In the genomic region with DNA sequence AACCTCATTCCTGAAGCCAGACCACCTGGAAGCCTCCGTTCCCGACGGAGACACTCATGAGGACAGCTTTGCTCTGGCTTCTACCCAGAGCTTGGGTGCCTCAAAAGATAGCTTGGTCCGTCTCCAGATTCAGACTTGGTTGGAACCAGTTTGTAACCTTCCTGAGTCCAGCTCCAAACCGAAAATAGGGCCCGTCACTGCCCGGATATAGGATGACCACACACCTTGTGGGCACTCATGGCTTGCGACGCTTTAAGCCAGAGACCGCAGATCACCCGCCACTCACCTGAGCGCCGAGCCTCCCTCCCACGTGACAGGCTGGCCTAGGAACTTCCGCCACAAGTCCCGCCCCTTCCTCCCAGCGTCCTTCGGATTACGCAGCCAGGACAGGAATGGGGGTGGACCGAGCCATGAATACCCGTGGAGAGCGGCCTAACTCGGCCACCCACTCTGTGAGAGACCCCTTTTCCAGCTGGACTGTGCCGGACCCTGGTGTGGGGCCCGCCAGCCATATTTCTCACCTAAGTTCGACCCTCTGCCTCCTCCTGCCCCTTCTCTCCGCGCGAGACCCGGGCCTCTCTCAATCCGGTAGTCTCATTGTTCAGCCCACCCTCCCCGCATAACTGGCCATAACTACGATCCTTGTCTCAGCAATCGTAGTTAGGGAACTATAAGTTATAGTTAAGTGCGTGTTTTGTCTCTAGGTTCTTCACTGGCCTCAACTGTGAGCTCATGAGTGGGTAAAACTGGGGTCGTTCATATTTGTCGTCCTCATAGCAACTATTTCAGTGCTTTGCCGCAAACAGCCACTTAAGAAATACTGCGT, we compare ENCODE assay signal across 8 cellular contexts. TPM values are rescaled to one million over a fixed set of nuclear protein-coding genes. Genes with fewer than 3 reads are reported as not detected.
DNase-seq lines count a peak whose midpoint lies in the region; ATAC-seq, FAIRE-seq and TF ChIP-seq lines count a peak whose summit lies in the region.

A gene with protein sequence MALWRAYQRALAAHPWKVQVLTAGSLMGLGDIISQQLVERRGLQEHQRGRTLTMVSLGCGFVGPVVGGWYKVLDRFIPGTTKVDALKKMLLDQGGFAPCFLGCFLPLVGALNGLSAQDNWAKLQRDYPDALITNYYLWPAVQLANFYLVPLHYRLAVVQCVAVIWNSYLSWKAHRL (minus strand): TSS at position 332 of the 826 bp plus-strand sequence. CDS start 580 bp downstream, outside the sequence.

- no peak for FAIRE-seq in D721Med (lab: Jason Lieb, UNC)

- peak within 1 kb of the TSS; percentile 84 for H3K4me3 ChIP-seq in OCI-LY7 (ENCODE audit: low read depth, low read length, poor library complexity, severe bottlenecking)

- H2AFZ ChIP-seq in OCI-LY7 (ENCODE audit: low read length) = peak within 1 kb of the TSS; percentile 77

- ATAC-seq in GM21515 (IDR thresholded peaks at IDR 0.05; ENCODE audit: unreplicated experiment) = peak; percentile 88

- peaks cover 24% of the 10 kb centered on the region; the same call in 1 of the 2 replicates for H3K79me2 ChIP-seq in OCI-LY7 (ENCODE audit: insufficient read depth, low read depth, low read length)

- peak within 1 kb of the TSS; percentile 91 for H3K4me2 ChIP-seq in OCI-LY7 (ENCODE audit: low read length)

- peaks cover 16% of the 10 kb centered on the region for H3K4me1 ChIP-seq in OCI-LY7 (ENCODE audit: insufficient read depth, low read length, poor library complexity, severe bottlenecking)

- peak within 1 kb of the TSS; percentile 58 for H3K27ac ChIP-seq in OCI-LY7 (ENCODE audit: low read depth, low read length, poor library complexity, severe bottlenecking)

- no peaks in the 10 kb centered on the region for H4K20me1 ChIP-seq in OCI-LY7 (ENCODE audit: insufficient read depth, low read length)

- CTCF ChIA-PET in OCI-LY7 (lab: Charles Lee; ENCODE audit: unreplicated experiment) = interaction anchor here (0.6 to 1.2 kb wide), 3 partner anchors 31 to 170 kb away, joined by 4 to 5 read pairs (median 4); no protein-coding TSS in a partner anchor

- peaks cover 24% of the 10 kb centered on the region for H3K36me3 ChIP-seq in OCI-LY7 (ENCODE audit: insufficient read depth, low read length)

- DNase-seq in D721Med (ENCODE audit: insufficient read length, low spot score) = peak; percentile 93
- DNase-seq in HuH-7 (ENCODE audit: low spot score) = peak; percentile 93
- peak; percentile 91 for DNase-seq in OCI-LY7 (ENCODE audit: low spot score)
- peak; percentile 75 for DNase-seq in activated T-cell treated with anti-CD3 and anti-CD28 coated beads for 1 hour (ENCODE audit: low read depth)
- peak; percentile 99 for DNase-seq in epidermal melanocyte (ENCODE audit: insufficient read length, low spot score)
- DNase-seq in middle frontal gyrus (ENCODE audit: extremely low spot score, low spot score) = peak; percentile 91
- DNase-seq in stimulated activated CD8-positive, alpha-beta memory T cell treated with anti-CD3 and anti-CD28 coated beads, Interleukin-2, amount 100 ng/mL, for 1 hour (ENCODE audit: low read depth in 2 of 2) = peak; percentile 69 to 72

- TSS peak; percentile 98 for BruUV-seq in OCI-LY7 (replicated peaks; lab: Mats Ljungman, UMichigan)

- TF ChIP-seq CTCF in D721Med (IDR thresholded peaks at IDR 0.05; ENCODE audit: insufficient read depth, missing control alignments) (no peak), OCI-LY7 (conservative IDR thresholded peaks at IDR 0.05; ENCODE audit: low read length) (no peak)

- POLR2A ChIA-PET in OCI-LY7 (lab: Charles Lee) = interaction anchor here (0.5 to 1.4 kb wide), 8 partner anchors 8 to 1063 kb away, joined by 3 to 5 read pairs (median 4); a partner anchor contains a TSS

- no peaks in the 10 kb centered on the region for H3K9me2 ChIP-seq in OCI-LY7 (ENCODE audit: insufficient read depth, low read length)

- intact Hi-C loops in OCI-LY7 (cut with micrococcal nuclease; ENCODE audit: unreplicated experiment) = loop anchor here (2.0 to 5.0 kb wide), 2 partner anchors 34 to 48 kb away; a partner anchor contains a TSS

- no peaks in the 10 kb centered on the region for H3K9me3 ChIP-seq in OCI-LY7 (ENCODE audit: low read length)

RNA-seq across cellular contexts. Expression of the gene that starts here (rescaled TPM):
- 54.1 and 63.9 TPM in 2 replicates for total RNA-seq in OCI-LY7 (2014; rRNA removed; shearing (Covaris generic))
- total RNA-seq in OCI-LY7 (2022) = 98.0 and 109 TPM in 2 replicates

Comparison
In these comparisons a context has a peak if more than half of its experiments do, and no peak if none do; other contexts are left out.
1. Peak in every context shown above with its lines: DNase-seq, ATAC-seq, H3K4me3 ChIP-seq and H3K27ac ChIP-seq.